ENCODE assay signal across 12 cellular contexts in the genomic region with DNA sequence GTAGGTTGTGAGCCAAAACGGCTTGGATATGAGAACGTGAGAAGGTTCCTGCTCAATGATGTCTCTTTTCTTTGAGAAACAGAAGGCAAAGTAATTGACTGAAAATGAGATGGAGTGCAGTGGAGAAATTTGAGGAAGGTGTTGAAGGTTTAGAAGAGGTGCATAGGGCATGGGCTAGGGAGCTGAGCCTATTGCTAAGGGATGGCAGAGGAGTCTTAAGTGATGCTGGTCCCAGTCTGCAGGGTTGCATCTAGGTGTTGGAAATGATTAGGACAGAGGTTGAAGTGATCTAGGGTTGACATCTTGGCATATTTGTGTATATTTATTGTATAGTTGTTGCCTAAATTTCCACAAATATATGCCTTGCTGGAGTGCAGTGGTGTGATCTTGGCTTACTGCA. TPM values are rescaled to one million over a fixed set of nuclear protein-coding genes. Genes with fewer than 3 reads are reported as not detected.
DNase-seq lines count a peak whose midpoint lies in the region; ATAC-seq and TF ChIP-seq lines count a peak whose summit lies in the region.
"Had no signal": no experiment of that assay in that cellular context is flagged by ENCODE, and none has a peak within 500 bp of the region (broad histone marks: within the 10 kb centered on the region; RNA-seq: fewer than 3 reads in every experiment).

No MANE protein-coding gene starts in this region.

- peak overlapping the region; percentile 76 for H3K4me2 ChIP-seq in Loucy (ENCODE audit: low read depth, low read length, poor library complexity, severe bottlenecking)
- H3K4me2 ChIP-seq: PC-9 had no signal

- H3K27me3 ChIP-seq in Loucy (ENCODE audit: insufficient read depth, low read length, poor library complexity, severe bottlenecking) (no peaks in the 10 kb centered on the region), colonic mucosa (no peaks in the 10 kb centered on the region)
- H3K27me3 ChIP-seq: testis had no signal

- H3K4me1 Mint-ChIP-seq in activated CD4-positive, alpha-beta T cell treated with anti-CD3 and anti-CD28 coated beads, Interleukin-2, amount 10 ng/mL, durations not matched to agents 24 days and 14 days, result peaks cover 57% of the 10 kb centered on the region
- H3K4me1 Mint-ChIP-seq in stimulated activated naive B cell treated with anti-CD40 and anti-IgM and Interleukin-4, amounts not matched to agents 10 μg/mL and 1 μg/mL and 100 μg/mL, for 72 hours, result peaks cover 31 to 58% of the 10 kb centered on the region in 2 donors

- peak overlapping the region; percentile 88 for H3K27ac Mint-ChIP-seq in activated CD4-positive, alpha-beta T cell treated with anti-CD3 and anti-CD28 coated beads, Interleukin-2, amount 10 ng/mL, durations not matched to agents 24 days and 14 days
- peak overlapping the region; percentile 95 for H3K27ac Mint-ChIP-seq in stimulated activated naive B cell treated with anti-CD40 and anti-IgM and Interleukin-4, amounts not matched to agents 10 μg/mL and 1 μg/mL and 100 μg/mL, for 72 hours

- H3K27ac ChIP-seq in colonic mucosa, result no peak overlapping the region
- H3K27ac ChIP-seq: cardiac muscle cell, PC-9 had no signal

- no peak for TF ChIP-seq CTCF in Loucy (conservative IDR thresholded peaks at IDR 0.05; ENCODE audit: low read length)
- TF ChIP-seq CTCF in colonic mucosa (IDR thresholded peaks at IDR 0.05), result no peak

- no peaks in the 10 kb centered on the region for H3F3A ChIP-seq in Loucy (ENCODE audit: low read depth)

- H4K20me1 ChIP-seq in Loucy (ENCODE audit: insufficient read depth, low read length, poor library complexity, severe bottlenecking), result no peaks in the 10 kb centered on the region

- peak overlapping the region; percentile 91 for H3K4me3 Mint-ChIP-seq in activated CD4-positive, alpha-beta T cell treated with anti-CD3 and anti-CD28 coated beads, Interleukin-2, amount 10 ng/mL, durations not matched to agents 24 days and 14 days
- peak overlapping the region; percentile 91 to 92 for H3K4me3 Mint-ChIP-seq in stimulated activated naive B cell treated with anti-CD40 and anti-IgM and Interleukin-4, amounts not matched to agents 10 μg/mL and 1 μg/mL and 100 μg/mL, for 72 hours

- no peak for ATAC-seq in stimulated activated naive B cell treated with anti-CD40 and anti-IgM and Interleukin-4, amounts not matched to agents 10 μg/mL and 1 μg/mL and 100 μg/mL, for 72 hours (replicated peaks)

- H3K36me3 Mint-ChIP-seq in activated CD4-positive, alpha-beta T cell treated with anti-CD3 and anti-CD28 coated beads, Interleukin-2, amount 10 ng/mL, durations not matched to agents 24 days and 14 days (ENCODE audit: low read depth), result peaks cover 53% of the 10 kb centered on the region
- peaks cover 48 to 57% of the 10 kb centered on the region in 2 donors for H3K36me3 Mint-ChIP-seq in stimulated activated naive B cell treated with anti-CD40 and anti-IgM and Interleukin-4, amounts not matched to agents 10 μg/mL and 1 μg/mL and 100 μg/mL, for 72 hours

- H3K4me3 ChIP-seq in Loucy (ENCODE audit: low read length, poor library complexity, severe bottlenecking), result peak overlapping the region; percentile 74
- H3K4me3 ChIP-seq in colonic mucosa, result peak overlapping the region; percentile 46
- H3K4me3 ChIP-seq: cardiac muscle cell, PC-9, testis had no signal

- H3K4me1 ChIP-seq in Loucy (ENCODE audit: insufficient read depth, low read length, poor library complexity, severe bottlenecking) (peaks cover 71% of the 10 kb centered on the region), colonic mucosa (no peaks in the 10 kb centered on the region)
- H3K4me1 ChIP-seq: testis had no signal

- intact Hi-C loops in activated CD4-positive, alpha-beta T cell treated with anti-CD3 and anti-CD28 coated beads, Interleukin-2, amount 10 ng/mL, durations not matched to agents 24 days and 14 days (cut with micrococcal nuclease), result no loop called here
- intact Hi-C loops in colonic mucosa (cut with DNase I), result no loop called here

- peak overlapping the region; percentile 83 for H3K9ac ChIP-seq in Loucy (ENCODE audit: low read depth, low read length, poor library complexity, severe bottlenecking)
- peak overlapping the region in 1 of 2 donors; percentile 48 for H3K9ac ChIP-seq in colonic mucosa (ENCODE audit: low read depth in 2 of 2, low read length in 2 of 2)

- no peak for DNase-seq in activated CD4-positive, alpha-beta T cell treated with anti-CD3 and anti-CD28 coated beads, Interleukin-2, amount 10 ng/mL, durations not matched to agents 24 days and 14 days
- DNase-seq in activated CD4-positive, alpha-beta T cell treated with anti-CD3 and anti-CD28 coated beads, Interleukin-2, amount 50 U/mL, for 1 hour, result no peak
- no peak for DNase-seq in colonic mucosa
- DNase-seq in stimulated activated naive B cell treated with anti-CD40 and anti-IgM and Interleukin-4, amounts not matched to agents 10 μg/mL and 1 μg/mL and 100 μg/mL, for 72 hours, result no peak
- no peak for DNase-seq in stimulated activated naive CD4-positive, alpha-beta T cell (lab: John Stamatoyannopoulos, UW)
- DNase-seq in NCI-H524 treated with DMSO at 0.1 percent for 48 hours (lab: John Stamatoyannopoulos, UW), result no peak
- DNase-seq in NCI-H2196 (lab: John Stamatoyannopoulos, UW; ENCODE audit: unreplicated experiment), result no peak
- DNase-seq: midbrain, testis had no signal

- H3K9me2 ChIP-seq in Loucy (replicated peaks; ENCODE audit: low read depth, low read length), result no peaks in the 10 kb centered on the region

- peaks cover 47% of the 10 kb centered on the region for H3K79me2 ChIP-seq in Loucy (ENCODE audit: insufficient read depth, low read length)

- no peak overlapping the region for H2AFZ ChIP-seq in Loucy (ENCODE audit: low read length)
- H2AFZ ChIP-seq: PC-9 had no signal

- peaks cover 2% of the 10 kb centered on the region for H3K27me3 Mint-ChIP-seq in activated CD4-positive, alpha-beta T cell treated with anti-CD3 and anti-CD28 coated beads, Interleukin-2, amount 10 ng/mL, durations not matched to agents 24 days and 14 days
- peaks cover 0 to 4% of the 10 kb centered on the region in 2 donors for H3K27me3 Mint-ChIP-seq in stimulated activated naive B cell treated with anti-CD40 and anti-IgM and Interleukin-4, amounts not matched to agents 10 μg/mL and 1 μg/mL and 100 μg/mL, for 72 hours

- no peaks in the 10 kb centered on the region for H3K36me3 ChIP-seq in Loucy (ENCODE audit: insufficient read depth, low read length)
- no peaks in the 10 kb centered on the region for H3K36me3 ChIP-seq in colonic mucosa
- H3K36me3 ChIP-seq: cardiac muscle cell had no signal

- no peaks in the 10 kb centered on the region for H3K9me3 ChIP-seq in Loucy (ENCODE audit: insufficient read depth, low read depth, low read length)
- no peaks in the 10 kb centered on the region for H3K9me3 ChIP-seq in colonic mucosa
- H3K9me3 ChIP-seq: testis had no signal

- H3K9me3 Mint-ChIP-seq in activated CD4-positive, alpha-beta T cell treated with anti-CD3 and anti-CD28 coated beads, Interleukin-2, amount 10 ng/mL, durations not matched to agents 24 days and 14 days, result no peaks in the 10 kb centered on the region
- H3K9me3 Mint-ChIP-seq in stimulated activated naive B cell treated with anti-CD40 and anti-IgM and Interleukin-4, amounts not matched to agents 10 μg/mL and 1 μg/mL and 100 μg/mL, for 72 hours, result no peaks in the 10 kb centered on the region

RNA-seq across cellular contexts. Expression of gene BIRC3, which starts 2.3 kb away (rescaled TPM):
- total RNA-seq in activated CD4-positive, alpha-beta T cell treated with anti-CD3 and anti-CD28 coated beads, Interleukin-2, amount 10 ng/mL, durations not matched to agents 24 days and 14 days, result 100 and 102 TPM in 2 replicates
- total RNA-seq in colonic mucosa, result 10 to 100 TPM; 14.8 to 66.3 TPM

RNA-seq across cellular contexts. Expression of gene BIRC2, which starts 27.5 kb away (rescaled TPM):
- total RNA-seq in activated CD4-positive, alpha-beta T cell treated with anti-CD3 and anti-CD28 coated beads, Interleukin-2, amount 10 ng/mL, durations not matched to agents 24 days and 14 days, result 27.8 and 30.8 TPM in 2 replicates
- total RNA-seq in colonic mucosa, result 10 to 100 TPM; 34.1 to 59.5 TPM
